7 cellular contexts compared by ENCODE assay signal in the genomic region with DNA sequence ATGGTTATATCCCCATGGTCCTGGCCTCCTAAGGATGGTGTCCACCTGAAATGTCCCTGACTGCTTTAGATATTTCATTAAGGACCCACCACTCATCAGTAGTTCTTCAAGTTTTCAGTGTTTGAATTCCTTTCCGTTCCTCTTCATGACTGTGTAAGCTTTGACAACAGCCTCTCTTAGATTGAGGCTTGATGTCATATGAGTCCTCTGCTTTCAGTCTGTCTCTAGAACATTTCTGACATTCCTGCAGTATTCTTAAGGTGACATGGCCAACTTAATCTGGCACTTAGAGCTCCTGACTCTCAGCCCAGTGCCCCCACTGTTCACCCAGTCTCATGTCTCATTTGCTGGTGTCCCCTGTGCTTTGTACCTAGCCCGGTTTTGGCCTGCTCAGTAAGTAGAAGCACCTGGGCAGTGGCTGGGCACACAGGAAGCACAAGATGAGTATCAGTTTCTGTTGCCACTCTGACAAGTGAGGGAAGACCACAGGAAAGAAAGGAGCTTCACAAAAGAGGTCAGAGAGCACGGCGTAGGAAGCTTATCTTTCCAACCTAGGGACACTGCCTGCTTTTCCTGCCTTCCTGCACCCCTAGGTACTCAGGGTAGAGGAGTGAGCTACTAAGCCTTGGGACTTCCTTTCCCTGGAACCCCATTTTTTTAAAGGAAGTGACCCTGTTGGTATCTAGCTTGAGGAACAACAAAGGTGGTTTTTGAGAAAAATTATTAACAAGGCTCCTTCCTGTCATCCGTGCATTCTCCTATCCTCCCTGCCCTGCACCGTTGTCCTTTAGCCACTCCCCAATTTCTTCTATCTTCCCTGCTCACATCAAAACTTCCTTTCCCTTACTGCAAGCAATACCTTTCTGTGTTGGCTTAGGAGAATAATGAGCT.
DNase-seq lines count a peak whose midpoint lies in the region; ATAC-seq and TF ChIP-seq lines count a peak whose summit lies in the region.

No MANE protein-coding gene starts in this region.

- no peaks in the 10 kb centered on the region for H3K27me3 ChIP-seq in PC-9 (ENCODE audit: insufficient read depth, low read depth)

- no peaks in the 10 kb centered on the region for H3K9me3 Mint-ChIP-seq in activated CD4-positive, alpha-beta T cell treated with anti-CD3 and anti-CD28 coated beads, Interleukin-2, amount 10 ng/mL, durations not matched to agents 7 days and 5 days
- no peaks in the 10 kb centered on the region for H3K9me3 Mint-ChIP-seq in nephron

- no peaks in the 10 kb centered on the region for H3K27me3 Mint-ChIP-seq in activated CD4-positive, alpha-beta T cell treated with anti-CD3 and anti-CD28 coated beads, Interleukin-2, amount 10 ng/mL, durations not matched to agents 7 days and 5 days
- no peaks in the 10 kb centered on the region for H3K27me3 Mint-ChIP-seq in nephron (ENCODE audit: low read depth)

- H4K20me1 ChIP-seq in PC-9 (ENCODE audit: insufficient read depth) = no peaks in the 10 kb centered on the region

- no peaks in the 10 kb centered on the region for H3K9me2 ChIP-seq in PC-9 (ENCODE audit: insufficient read depth)

- H3K4me2 ChIP-seq in PC-9 = no peak overlapping the region

- intact Hi-C loops in PC-9 (cut with micrococcal nuclease; ENCODE audit: unreplicated experiment) = no loop called here

- H3K36me3 ChIP-seq in PC-9 (ENCODE audit: low read depth) = peaks cover 7% of the 10 kb centered on the region

- peak overlapping the region; percentile 98 for H3K27ac Mint-ChIP-seq in activated CD4-positive, alpha-beta T cell treated with anti-CD3 and anti-CD28 coated beads, Interleukin-2, amount 10 ng/mL, durations not matched to agents 7 days and 5 days
- H3K27ac Mint-ChIP-seq in nephron = peak overlapping the region in 1 of 3 experiments; percentile 22

- CTCF ChIA-PET in activated CD4-positive, alpha-beta T cell treated with anti-CD3 and anti-CD28 coated beads, Interleukin-2, amount 10 ng/mL, durations not matched to agents 7 days and 5 days (lab: Charles Lee) = interaction anchor here (0.6 to 2.7 kb wide), 11 partner anchors 9 to 726 kb away, joined by 3 to 10 read pairs (median 3); no protein-coding TSS in a partner anchor
- CTCF ChIA-PET in PC-9 (lab: Charles Lee) = no interaction called here

- no peak overlapping the region for H2AFZ ChIP-seq in PC-9

- peak; percentile 43 for DNase-seq in activated CD4-positive, alpha-beta T cell treated with anti-CD3 and anti-CD28 coated beads, Interleukin-2, amount 10 ng/mL, durations not matched to agents 7 days and 5 days
- no peak for DNase-seq in NCI-H1694 treated with DMSO at 0.1 percent for 48 hours (lab: John Stamatoyannopoulos, UW)
- DNase-seq in PC-9 = no peak
- DNase-seq in amniotic stem cell (lab: John Stamatoyannopoulos, UW) = no peak

- H3K4me3 ChIP-seq in PC-9 = no peak overlapping the region

- H3K27ac ChIP-seq in PC-9 = no peak overlapping the region

- peaks cover 58% of the 10 kb centered on the region for H3K36me3 Mint-ChIP-seq in activated CD4-positive, alpha-beta T cell treated with anti-CD3 and anti-CD28 coated beads, Interleukin-2, amount 10 ng/mL, durations not matched to agents 7 days and 5 days (ENCODE audit: low read depth)
- peaks cover 42% of the 10 kb centered on the region for H3K36me3 Mint-ChIP-seq in nephron (ENCODE audit: low read depth)

- TF ChIP-seq CTCF in nephron (IDR thresholded peaks at IDR 0.05; ENCODE audit: unreplicated experiment in 3 of 3) (no peak), PC-9 (conservative IDR thresholded peaks at IDR 0.05) (no peak)

- POLR2A ChIA-PET in activated CD4-positive, alpha-beta T cell treated with anti-CD3 and anti-CD28 coated beads, Interleukin-2, amount 10 ng/mL, durations not matched to agents 7 days and 5 days (lab: Charles Lee) = interaction anchor here (0.5 to 3.1 kb wide), 8 partner anchors 11 to 121 kb away, joined by 3 to 13 read pairs (median 3); no protein-coding TSS in a partner anchor
- POLR2A ChIA-PET in PC-9 (lab: Charles Lee; ENCODE audit: unreplicated experiment) = interaction anchor here (0.6 kb wide), 1 partner anchor 10 kb away, joined by 4 read pairs; no protein-coding TSS in a partner anchor

- 0 out of 2 replicates have a peak, but pooled peaks cover 3% of the 10 kb centered on the region for H3F3A ChIP-seq in PC-9 (ENCODE audit: insufficient read depth, low read depth)

- no peaks in the 10 kb centered on the region for H3K4me1 ChIP-seq in PC-9 (replicated peaks; ENCODE audit: insufficient read depth)

- H3K4me1 Mint-ChIP-seq in activated CD4-positive, alpha-beta T cell treated with anti-CD3 and anti-CD28 coated beads, Interleukin-2, amount 10 ng/mL, durations not matched to agents 7 days and 5 days = peaks cover 74% of the 10 kb centered on the region
- peaks cover 19% of the 10 kb centered on the region for H3K4me1 Mint-ChIP-seq in nephron

- no TSS peak for BruUV-seq in PC-9 (replicated peaks; lab: Mats Ljungman, UMichigan)

- no peaks in the 10 kb centered on the region for H3K79me2 ChIP-seq in PC-9 (ENCODE audit: low read depth)

- peak overlapping the region; percentile 93 for H3K4me3 Mint-ChIP-seq in activated CD4-positive, alpha-beta T cell treated with anti-CD3 and anti-CD28 coated beads, Interleukin-2, amount 10 ng/mL, durations not matched to agents 7 days and 5 days
- peak overlapping the region in 2 of 3 experiments; percentile 4 to 31 for H3K4me3 Mint-ChIP-seq in nephron

- H3K9me3 ChIP-seq in PC-9 (ENCODE audit: insufficient read depth, low read depth) = no peaks in the 10 kb centered on the region

- ATAC-seq in GM18907 (IDR thresholded peaks at IDR 0.05; ENCODE audit: unreplicated experiment) (peak; percentile 62), HG02642 (IDR thresholded peaks at IDR 0.05; ENCODE audit: poor library complexity, unreplicated experiment) (peak; percentile 53)
